ENCODE assay signal across 8 cellular contexts in genomic region chr17:81488276-81488860, GRCh38. TPM values are rescaled to one million over a fixed set of nuclear protein-coding genes. Genes with fewer than 3 reads are reported as not detected.
A peak's percentile ranks its signal among the peaks of the same experiment; 100 is the strongest.
DNase-seq lines count a peak whose midpoint lies in the region; ATAC-seq and TF ChIP-seq lines count a peak whose summit lies in the region.

No MANE protein-coding gene starts in this region.

- H3K27me3 Mint-ChIP-seq in glutamatergic neuron (ENCODE audit: unreplicated experiment): peaks cover 5% of the 10 kb centered on the region

- H3K4me2 ChIP-seq in PC-9 (peak overlapping the region; percentile 72), skeletal muscle satellite cell (ENCODE audit: low read length) (peak overlapping the region; percentile 99)

- no peaks in the 10 kb centered on the region for H3K27me3 ChIP-seq in PC-9 (ENCODE audit: insufficient read depth, low read depth)
- H3K27me3 ChIP-seq in skeletal muscle satellite cell (ENCODE audit: control insufficient read depth, insufficient read depth, low read length): peaks cover 9% of the 10 kb centered on the region

- TF ChIP-seq CTCF in PC-9 (conservative IDR thresholded peaks at IDR 0.05) (no peak), glutamatergic neuron (IDR thresholded peaks at IDR 0.05; ENCODE audit: partially characterized antibody, unreplicated experiment) (peak; percentile 12)

- BruUV-seq in PC-9 (replicated peaks; lab: Mats Ljungman, UMichigan): TSS peak; percentile 78

- H3K4me1 ChIP-seq in PC-9 (replicated peaks; ENCODE audit: insufficient read depth): no peaks in the 10 kb centered on the region
- peaks cover 29% of the 10 kb centered on the region for H3K4me1 ChIP-seq in skeletal muscle satellite cell (ENCODE audit: control insufficient read depth, insufficient read depth, low read length)

- no peaks in the 10 kb centered on the region for H3K36me3 ChIP-seq in PC-9 (ENCODE audit: low read depth)
- no peaks in the 10 kb centered on the region for H3K36me3 ChIP-seq in skeletal muscle satellite cell (ENCODE audit: insufficient read depth, low read length)

- H4K20me1 ChIP-seq in PC-9 (ENCODE audit: insufficient read depth): no peaks in the 10 kb centered on the region

- H3K4me3 ChIP-seq in PC-9 (peak overlapping the region; percentile 55; the same call in 1 of the 2 replicates), skeletal muscle satellite cell (ENCODE audit: low read length) (peak overlapping the region; percentile 84)

- peaks cover 27% of the 10 kb centered on the region for H3K4me1 Mint-ChIP-seq in glutamatergic neuron (ENCODE audit: low read depth, unreplicated experiment)

- H3K9me3 Mint-ChIP-seq in glutamatergic neuron (ENCODE audit: unreplicated experiment): peaks cover 7% of the 10 kb centered on the region

- peak overlapping the region; percentile 99 for H3K9ac ChIP-seq in skeletal muscle satellite cell (ENCODE audit: low read depth, low read length)

- no peak overlapping the region for H3K27ac ChIP-seq in PC-9

- no peak overlapping the region for H3K4me3 Mint-ChIP-seq in glutamatergic neuron (ENCODE audit: unreplicated experiment)

- peak; percentile 7 for ATAC-seq in GM19463 (IDR thresholded peaks at IDR 0.05; ENCODE audit: unreplicated experiment)

- peak overlapping the region; percentile 58 for H2AFZ ChIP-seq in PC-9

- intact Hi-C loops in PC-9 (cut with micrococcal nuclease; ENCODE audit: unreplicated experiment): loop anchor here (5.0 kb wide), 1 partner anchor 501 kb away; no protein-coding TSS in a partner anchor

- H3K79me2 ChIP-seq in PC-9 (ENCODE audit: low read depth): no peaks in the 10 kb centered on the region

- CTCF ChIA-PET in PC-9 (lab: Charles Lee): no interaction called here

- POLR2A ChIA-PET in PC-9 (lab: Charles Lee; ENCODE audit: unreplicated experiment): no interaction called here

- H3K27ac Mint-ChIP-seq in glutamatergic neuron (ENCODE audit: unreplicated experiment): no peak overlapping the region

- H3K9me2 ChIP-seq in PC-9 (ENCODE audit: insufficient read depth): no peaks in the 10 kb centered on the region

- no peak for DNase-seq in PC-9
- no peak for DNase-seq in glutamatergic neuron
- no peak for DNase-seq in NCI-H2107 treated with DMSO at 0.1 percent for 48 hours (lab: John Stamatoyannopoulos, UW; ENCODE audit: unreplicated experiment)
- DNase-seq in SKM-1 (lab: John Stamatoyannopoulos, UW; ENCODE audit: unreplicated experiment): no peak
- no peak for DNase-seq in AML-193 (lab: John Stamatoyannopoulos, UW)
- DNase-seq in NCI-H2029 treated with DMSO at 0.1 percent for 48 hours (lab: John Stamatoyannopoulos, UW): no peak

- H3F3A ChIP-seq in PC-9 (ENCODE audit: insufficient read depth, low read depth): no peaks in the 10 kb centered on the region

- H3K36me3 Mint-ChIP-seq in glutamatergic neuron (ENCODE audit: unreplicated experiment): no peaks in the 10 kb centered on the region

- H3K9me3 ChIP-seq in PC-9 (ENCODE audit: insufficient read depth, low read depth) (no peaks in the 10 kb centered on the region), skeletal muscle satellite cell (replicated peaks; ENCODE audit: low read length) (no peaks in the 10 kb centered on the region)

RNA-seq across cellular contexts. Expression of gene ACTG1, which starts 24.2 kb away (rescaled TPM):
- total RNA-seq in PC-9 (2021): 3,629 and 4,502 TPM in 2 replicates
- total RNA-seq in glutamatergic neuron (ENCODE audit: unreplicated experiment): 5,342 TPM
- total RNA-seq in skeletal muscle satellite cell (2012; rRNA removed): 9,662 and 11,711 TPM in 2 replicates

RNA-seq across cellular contexts. Expression of gene FSCN2, which starts 39.8 kb away (rescaled TPM):
- total RNA-seq in PC-9 (2021): 4.3 and 11.5 TPM in 2 replicates
- total RNA-seq in glutamatergic neuron (ENCODE audit: unreplicated experiment): 6.1 TPM
- 0.76 and 1.3 TPM in 2 replicates for total RNA-seq in skeletal muscle satellite cell (2012; rRNA removed)
